In the genomic region with DNA sequence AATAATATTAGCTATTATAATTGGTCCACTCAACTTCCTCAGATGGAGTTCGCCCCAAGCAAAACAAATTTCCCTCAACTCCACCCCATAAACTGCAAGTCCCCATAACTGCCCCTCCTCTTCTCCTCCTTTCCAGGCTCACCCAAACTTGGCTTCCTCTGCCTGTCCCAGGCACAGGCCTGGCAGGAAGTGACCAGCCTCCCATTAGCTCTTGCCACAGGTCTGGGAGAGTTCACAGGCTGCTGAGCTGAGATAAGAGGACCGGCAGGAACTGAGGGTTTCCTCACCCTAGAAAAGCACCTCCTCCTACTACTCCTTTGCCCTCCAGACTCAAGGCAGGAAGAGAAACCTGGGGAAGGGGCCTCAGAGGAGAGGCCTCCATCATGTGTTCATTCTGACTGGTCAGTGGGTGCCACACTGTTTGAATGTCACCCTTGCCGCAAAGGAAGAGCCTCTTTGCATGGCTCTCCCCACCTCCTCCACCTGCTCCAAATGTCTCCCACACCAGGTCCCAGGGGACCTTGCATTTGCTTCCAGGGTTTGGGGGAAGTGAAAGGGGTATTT, we compare ENCODE assay signal across 1 cellular context.
TF ChIP-seq lines count a peak whose summit lies in the region.

No MANE protein-coding gene starts in this region.

TF ChIP-seq in K562, 482 proteins besides CTCF, POLR2A, EP300 and RAD21 (continued from another document and continues in another):
- TF ChIP-seq ZNF140 (CRISPR knock-in tag; IDR thresholded peaks at IDR 0.05) (no peak), RBM25 (IDR thresholded peaks at IDR 0.05; ENCODE audit: low read depth, low read length, severe bottlenecking) (no peak), ZNF121 (CRISPR knock-in tag; conservative IDR thresholded peaks at IDR 0.05) (no peak), MAFF (IDR thresholded peaks at IDR 0.05; ENCODE audit: low read length) (no peak), LCOR (CRISPR knock-in tag; IDR thresholded peaks at IDR 0.05) (peak; percentile 94), NCOA6 (IDR thresholded peaks at IDR 0.05) (no peak), KAT7 (CRISPR knock-in tag; IDR thresholded peaks at IDR 0.05; ENCODE audit: borderline replicate concordance) (no peak; the same call in none of the 2 replicates), TSC22D4 (tag; IDR thresholded peaks at IDR 0.05) (no peak), ZBTB7A (IDR thresholded peaks at IDR 0.05; ENCODE audit: borderline replicate concordance, control insufficient read depth, low read depth, low read length) (peak; percentile 88; the same call in 1 of the 2 replicates), FOXA1 (IDR thresholded peaks at IDR 0.05; ENCODE audit: borderline replicate concordance) (no peak), U2AF2 (optimal IDR thresholded peaks at IDR 0.05; ENCODE audit: low read depth, low read length) (no peak), NFXL1 (CRISPR knock-in tag; IDR thresholded peaks at IDR 0.05) (no peak), NCOA2 (IDR thresholded peaks at IDR 0.05; ENCODE audit: partially characterized antibody in 2 of 2) (peak in 1 of 2 experiments; percentile 67), ZFP36 (IDR thresholded peaks at IDR 0.05; ENCODE audit: low read depth, low read length, partially characterized antibody) (peak; percentile 99), ARNT (IDR thresholded peaks at IDR 0.05) (peak; percentile 64 to 88; a peak in 2 of 4 replicates), ATF1 (CRISPR knock-in tag; IDR thresholded peaks at IDR 0.05) (no peak), ATF1 (tag; IDR thresholded peaks at IDR 0.05) (peak; percentile 65), MCM2 (IDR thresholded peaks at IDR 0.05; ENCODE audit: low read depth) (no peak), FIP1L1 (IDR thresholded peaks at IDR 0.05; ENCODE audit: low read depth, low read length, poor library complexity, severe bottlenecking) (no peak), ZNF232 (CRISPR knock-in tag; IDR thresholded peaks at IDR 0.05) (no peak), KDM5B (IDR thresholded peaks at IDR 0.05; ENCODE audit: insufficient replicate concordance, low read depth, low read length) (no peak), RHOXF2B (CRISPR knock-in tag; conservative IDR thresholded peaks at IDR 0.05) (no peak), NFIX (CRISPR knock-in tag; IDR thresholded peaks at IDR 0.05; ENCODE audit: low read depth) (no peak), ZNF699 (CRISPR knock-in tag; IDR thresholded peaks at IDR 0.05; ENCODE audit: insufficient replicate concordance) (no peak), CREBBP (IDR thresholded peaks at IDR 0.05; ENCODE audit: low read depth, low read length) (no peak), ZNF76 (CRISPR knock-in tag; IDR thresholded peaks at IDR 0.05; ENCODE audit: borderline replicate concordance) (no peak), ZBTB1 (CRISPR knock-in tag; IDR thresholded peaks at IDR 0.05; ENCODE audit: borderline replicate concordance, low read depth) (no peak), ZNF717 (CRISPR knock-in tag; IDR thresholded peaks at IDR 0.05) (no peak), FOXM1 (IDR thresholded peaks at IDR 0.05; ENCODE audit: low read depth) (peak; percentile 77), FOXM1 (CRISPR knock-in tag; IDR thresholded peaks at IDR 0.05; ENCODE audit: low read depth) (no peak), SREBF2 (CRISPR knock-in tag; IDR thresholded peaks at IDR 0.05) (no peak), ZNF668 (CRISPR knock-in tag; IDR thresholded peaks at IDR 0.05) (0 out of 2 replicates have a peak, but pooled peaks have one; percentile 23)
- TF ChIP-seq, protein P1, sequence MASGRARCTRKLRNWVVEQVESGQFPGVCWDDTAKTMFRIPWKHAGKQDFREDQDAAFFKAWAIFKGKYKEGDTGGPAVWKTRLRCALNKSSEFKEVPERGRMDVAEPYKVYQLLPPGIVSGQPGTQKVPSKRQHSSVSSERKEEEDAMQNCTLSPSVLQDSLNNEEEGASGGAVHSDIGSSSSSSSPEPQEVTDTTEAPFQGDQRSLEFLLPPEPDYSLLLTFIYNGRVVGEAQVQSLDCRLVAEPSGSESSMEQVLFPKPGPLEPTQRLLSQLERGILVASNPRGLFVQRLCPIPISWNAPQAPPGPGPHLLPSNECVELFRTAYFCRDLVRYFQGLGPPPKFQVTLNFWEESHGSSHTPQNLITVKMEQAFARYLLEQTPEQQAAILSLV (tag; IDR thresholded peaks at IDR 0.05) = no peak
- TF ChIP-seq, protein P2, sequence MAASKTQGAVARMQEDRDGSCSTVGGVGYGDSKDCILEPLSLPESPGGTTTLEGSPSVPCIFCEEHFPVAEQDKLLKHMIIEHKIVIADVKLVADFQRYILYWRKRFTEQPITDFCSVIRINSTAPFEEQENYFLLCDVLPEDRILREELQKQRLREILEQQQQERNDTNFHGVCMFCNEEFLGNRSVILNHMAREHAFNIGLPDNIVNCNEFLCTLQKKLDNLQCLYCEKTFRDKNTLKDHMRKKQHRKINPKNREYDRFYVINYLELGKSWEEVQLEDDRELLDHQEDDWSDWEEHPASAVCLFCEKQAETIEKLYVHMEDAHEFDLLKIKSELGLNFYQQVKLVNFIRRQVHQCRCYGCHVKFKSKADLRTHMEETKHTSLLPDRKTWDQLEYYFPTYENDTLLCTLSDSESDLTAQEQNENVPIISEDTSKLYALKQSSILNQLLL (CRISPR knock-in tag; IDR thresholded peaks at IDR 0.05; ENCODE audit: borderline replicate concordance) = no peak
- TF ChIP-seq, protein P3, sequence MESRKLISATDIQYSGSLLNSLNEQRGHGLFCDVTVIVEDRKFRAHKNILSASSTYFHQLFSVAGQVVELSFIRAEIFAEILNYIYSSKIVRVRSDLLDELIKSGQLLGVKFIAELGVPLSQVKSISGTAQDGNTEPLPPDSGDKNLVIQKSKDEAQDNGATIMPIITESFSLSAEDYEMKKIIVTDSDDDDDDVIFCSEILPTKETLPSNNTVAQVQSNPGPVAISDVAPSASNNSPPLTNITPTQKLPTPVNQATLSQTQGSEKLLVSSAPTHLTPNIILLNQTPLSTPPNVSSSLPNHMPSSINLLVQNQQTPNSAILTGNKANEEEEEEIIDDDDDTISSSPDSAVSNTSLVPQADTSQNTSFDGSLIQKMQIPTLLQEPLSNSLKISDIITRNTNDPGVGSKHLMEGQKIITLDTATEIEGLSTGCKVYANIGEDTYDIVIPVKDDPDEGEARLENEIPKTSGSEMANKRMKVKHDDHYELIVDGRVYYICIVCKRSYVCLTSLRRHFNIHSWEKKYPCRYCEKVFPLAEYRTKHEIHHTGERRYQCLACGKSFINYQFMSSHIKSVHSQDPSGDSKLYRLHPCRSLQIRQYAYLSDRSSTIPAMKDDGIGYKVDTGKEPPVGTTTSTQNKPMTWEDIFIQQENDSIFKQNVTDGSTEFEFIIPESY (CRISPR knock-in tag; IDR thresholded peaks at IDR 0.05) = peak; percentile 73
- TF ChIP-seq, protein P4, sequence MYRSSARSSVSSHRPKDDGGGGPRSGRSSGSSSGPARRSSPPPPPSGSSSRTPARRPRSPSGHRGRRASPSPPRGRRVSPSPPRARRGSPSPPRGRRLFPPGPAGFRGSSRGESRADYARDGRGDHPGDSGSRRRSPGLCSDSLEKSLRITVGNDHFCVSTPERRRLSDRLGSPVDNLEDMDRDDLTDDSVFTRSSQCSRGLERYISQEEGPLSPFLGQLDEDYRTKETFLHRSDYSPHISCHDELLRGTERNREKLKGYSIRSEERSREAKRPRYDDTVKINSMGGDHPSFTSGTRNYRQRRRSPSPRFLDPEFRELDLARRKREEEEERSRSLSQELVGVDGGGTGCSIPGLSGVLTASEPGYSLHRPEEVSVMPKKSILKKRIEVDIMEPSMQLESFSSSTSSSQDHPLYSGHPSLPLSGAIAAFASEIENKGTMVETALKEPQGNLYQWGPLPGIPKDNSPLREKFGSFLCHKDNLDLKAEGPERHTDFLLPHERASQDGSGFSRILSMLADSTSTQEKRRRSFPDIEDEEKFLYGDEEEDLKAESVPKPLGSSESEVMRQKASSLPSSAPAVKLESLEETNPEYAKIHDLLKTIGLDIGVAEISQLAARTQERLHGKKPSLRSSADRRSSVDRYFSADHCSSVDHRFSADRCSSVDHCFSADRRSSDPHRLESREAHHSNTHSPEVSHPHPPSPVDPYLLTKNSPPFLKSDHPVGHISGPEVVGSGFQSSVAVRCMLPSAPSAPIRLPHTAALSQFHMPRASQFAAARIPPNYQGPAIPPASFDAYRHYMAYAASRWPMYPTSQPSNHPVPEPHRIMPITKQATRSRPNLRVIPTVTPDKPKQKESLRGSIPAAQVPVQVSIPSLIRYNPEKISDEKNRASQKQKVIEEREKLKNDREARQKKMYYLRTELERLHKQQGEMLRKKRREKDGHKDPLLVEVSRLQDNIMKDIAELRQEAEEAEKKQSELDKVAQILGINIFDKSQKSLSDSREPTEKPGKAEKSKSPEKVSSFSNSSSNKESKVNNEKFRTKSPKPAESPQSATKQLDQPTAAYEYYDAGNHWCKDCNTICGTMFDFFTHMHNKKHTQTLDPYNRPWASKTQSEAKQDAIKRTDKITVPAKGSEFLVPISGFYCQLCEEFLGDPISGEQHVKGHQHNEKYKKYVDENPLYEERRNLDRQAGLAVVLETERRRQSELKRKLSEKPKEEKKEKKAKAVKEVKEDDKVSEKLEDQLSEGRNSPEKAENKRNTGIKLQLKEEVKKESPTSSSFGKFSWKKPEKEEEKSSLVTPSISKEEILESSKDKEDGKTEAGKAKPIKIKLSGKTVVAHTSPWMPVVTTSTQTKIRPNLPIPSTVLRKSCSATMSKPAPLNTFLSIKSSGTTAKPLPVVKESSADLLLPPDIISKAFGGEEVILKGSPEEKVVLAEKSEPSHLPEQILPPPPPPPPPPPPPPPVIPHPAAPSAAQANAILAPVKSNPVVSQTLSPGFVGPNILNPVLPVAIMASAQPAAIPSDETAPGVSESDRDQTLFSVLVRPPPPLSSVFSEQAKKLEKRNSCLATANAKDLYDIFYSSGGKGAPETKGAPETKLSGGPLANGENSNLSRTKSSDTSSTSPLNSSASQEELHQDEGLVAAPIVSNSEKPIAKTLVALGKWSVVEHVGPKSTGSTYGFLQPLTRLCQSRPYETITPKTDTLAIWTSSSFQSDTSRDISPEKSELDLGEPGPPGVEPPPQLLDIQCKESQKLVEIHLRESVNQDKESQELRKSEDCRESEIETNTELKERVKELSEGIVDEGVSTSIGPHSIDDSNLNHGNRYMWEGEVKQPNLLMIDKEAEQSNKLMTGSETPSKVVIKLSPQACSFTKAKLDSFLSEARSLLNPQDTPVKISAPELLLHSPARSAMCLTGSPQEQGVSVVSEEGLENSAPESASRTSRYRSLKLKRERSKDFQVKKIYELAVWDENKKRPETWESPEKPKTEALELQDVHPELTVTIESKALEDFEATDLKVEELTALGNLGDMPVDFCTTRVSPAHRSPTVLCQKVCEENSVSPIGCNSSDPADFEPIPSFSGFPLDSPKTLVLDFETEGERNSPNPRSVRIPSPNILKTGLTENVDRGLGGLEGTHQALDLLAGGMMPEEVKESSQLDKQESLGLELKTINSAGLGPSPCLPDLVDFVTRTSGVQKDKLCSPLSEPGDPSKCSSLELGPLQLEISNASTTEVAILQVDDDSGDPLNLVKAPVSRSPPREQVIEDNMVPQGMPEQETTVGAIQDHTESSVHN (IDR thresholded peaks at IDR 0.05; ENCODE audit: borderline replicate concordance in 1 of 2, low read depth in 1 of 2) = no peak
- TF ChIP-seq, protein P5, sequence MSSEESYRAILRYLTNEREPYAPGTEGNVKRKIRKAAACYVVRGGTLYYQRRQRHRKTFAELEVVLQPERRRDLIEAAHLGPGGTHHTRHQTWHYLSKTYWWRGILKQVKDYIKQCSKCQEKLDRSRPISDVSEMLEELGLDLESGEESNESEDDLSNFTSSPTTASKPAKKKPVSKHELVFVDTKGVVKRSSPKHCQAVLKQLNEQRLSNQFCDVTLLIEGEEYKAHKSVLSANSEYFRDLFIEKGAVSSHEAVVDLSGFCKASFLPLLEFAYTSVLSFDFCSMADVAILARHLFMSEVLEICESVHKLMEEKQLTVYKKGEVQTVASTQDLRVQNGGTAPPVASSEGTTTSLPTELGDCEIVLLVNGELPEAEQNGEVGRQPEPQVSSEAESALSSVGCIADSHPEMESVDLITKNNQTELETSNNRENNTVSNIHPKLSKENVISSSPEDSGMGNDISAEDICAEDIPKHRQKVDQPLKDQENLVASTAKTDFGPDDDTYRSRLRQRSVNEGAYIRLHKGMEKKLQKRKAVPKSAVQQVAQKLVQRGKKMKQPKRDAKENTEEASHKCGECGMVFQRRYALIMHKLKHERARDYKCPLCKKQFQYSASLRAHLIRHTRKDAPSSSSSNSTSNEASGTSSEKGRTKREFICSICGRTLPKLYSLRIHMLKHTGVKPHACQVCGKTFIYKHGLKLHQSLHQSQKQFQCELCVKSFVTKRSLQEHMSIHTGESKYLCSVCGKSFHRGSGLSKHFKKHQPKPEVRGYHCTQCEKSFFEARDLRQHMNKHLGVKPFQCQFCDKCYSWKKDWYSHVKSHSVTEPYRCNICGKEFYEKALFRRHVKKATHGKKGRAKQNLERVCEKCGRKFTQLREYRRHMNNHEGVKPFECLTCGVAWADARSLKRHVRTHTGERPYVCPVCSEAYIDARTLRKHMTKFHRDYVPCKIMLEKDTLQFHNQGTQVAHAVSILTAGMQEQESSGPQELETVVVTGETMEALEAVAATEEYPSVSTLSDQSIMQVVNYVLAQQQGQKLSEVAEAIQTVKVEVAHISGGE (CRISPR knock-in tag; IDR thresholded peaks at IDR 0.05) = peak in 1 of 3 experiments; percentile 79; a peak in 2 of 6 replicates
- TF ChIP-seq, protein P6, sequence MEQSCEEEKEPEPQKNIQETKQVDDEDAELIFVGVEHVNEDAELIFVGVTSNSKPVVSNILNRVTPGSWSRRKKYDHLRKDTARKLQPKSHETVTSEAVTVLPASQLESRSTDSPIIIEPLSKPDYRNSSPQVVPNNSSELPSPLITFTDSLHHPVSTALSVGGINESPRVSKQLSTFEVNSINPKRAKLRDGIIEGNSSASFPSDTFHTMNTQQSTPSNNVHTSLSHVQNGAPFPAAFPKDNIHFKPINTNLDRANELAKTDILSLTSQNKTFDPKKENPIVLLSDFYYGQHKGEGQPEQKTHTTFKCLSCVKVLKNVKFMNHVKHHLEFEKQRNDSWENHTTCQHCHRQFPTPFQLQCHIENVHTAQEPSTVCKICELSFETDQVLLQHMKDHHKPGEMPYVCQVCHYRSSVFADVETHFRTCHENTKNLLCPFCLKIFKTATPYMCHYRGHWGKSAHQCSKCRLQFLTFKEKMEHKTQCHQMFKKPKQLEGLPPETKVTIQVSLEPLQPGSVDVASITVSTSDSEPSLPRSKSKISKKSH (CRISPR knock-in tag; IDR thresholded peaks at IDR 0.05) = no peak
- TF ChIP-seq, protein P7, sequence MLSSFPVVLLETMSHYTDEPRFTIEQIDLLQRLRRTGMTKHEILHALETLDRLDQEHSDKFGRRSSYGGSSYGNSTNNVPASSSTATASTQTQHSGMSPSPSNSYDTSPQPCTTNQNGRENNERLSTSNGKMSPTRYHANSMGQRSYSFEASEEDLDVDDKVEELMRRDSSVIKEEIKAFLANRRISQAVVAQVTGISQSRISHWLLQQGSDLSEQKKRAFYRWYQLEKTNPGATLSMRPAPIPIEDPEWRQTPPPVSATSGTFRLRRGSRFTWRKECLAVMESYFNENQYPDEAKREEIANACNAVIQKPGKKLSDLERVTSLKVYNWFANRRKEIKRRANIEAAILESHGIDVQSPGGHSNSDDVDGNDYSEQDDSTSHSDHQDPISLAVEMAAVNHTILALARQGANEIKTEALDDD (IDR thresholded peaks at IDR 0.05) = peak; percentile 85
- TF ChIP-seq, protein P8, sequence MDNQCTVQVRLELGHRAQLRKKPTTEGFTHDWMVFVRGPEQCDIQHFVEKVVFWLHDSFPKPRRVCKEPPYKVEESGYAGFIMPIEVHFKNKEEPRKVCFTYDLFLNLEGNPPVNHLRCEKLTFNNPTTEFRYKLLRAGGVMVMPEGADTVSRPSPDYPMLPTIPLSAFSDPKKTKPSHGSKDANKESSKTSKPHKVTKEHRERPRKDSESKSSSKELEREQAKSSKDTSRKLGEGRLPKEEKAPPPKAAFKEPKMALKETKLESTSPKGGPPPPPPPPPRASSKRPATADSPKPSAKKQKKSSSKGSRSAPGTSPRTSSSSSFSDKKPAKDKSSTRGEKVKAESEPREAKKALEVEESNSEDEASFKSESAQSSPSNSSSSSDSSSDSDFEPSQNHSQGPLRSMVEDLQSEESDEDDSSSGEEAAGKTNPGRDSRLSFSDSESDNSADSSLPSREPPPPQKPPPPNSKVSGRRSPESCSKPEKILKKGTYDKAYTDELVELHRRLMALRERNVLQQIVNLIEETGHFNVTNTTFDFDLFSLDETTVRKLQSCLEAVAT (IDR thresholded peaks at IDR 0.05) = peak in 1 of 2 experiments; percentile 50; a peak in 1 of 4 replicates
